In the genomic region with DNA sequence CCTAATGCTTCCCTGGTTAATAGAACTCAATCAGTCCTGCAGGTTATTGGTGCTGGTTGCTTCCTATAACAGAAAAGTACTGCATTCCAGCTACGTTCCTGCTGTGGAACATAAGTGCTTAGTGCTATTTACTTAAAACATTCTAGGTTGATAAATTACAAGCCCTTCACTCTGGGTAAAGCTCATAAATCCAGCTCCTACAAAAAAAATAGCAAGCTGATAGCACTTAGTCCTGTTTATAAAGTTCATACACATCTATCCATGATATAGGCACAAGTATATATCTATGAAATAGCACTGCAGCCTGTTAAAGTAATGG, we compare ENCODE assay signal across 2 cellular contexts.
TF ChIP-seq lines count a peak whose summit lies in the region.

No MANE protein-coding gene starts in this region.

TF ChIP-seq in HEK293, 187 proteins besides CTCF, POLR2A, EP300 and RAD21:
- TF ChIP-seq ZNF175 (tag by site-specific recombination; IDR thresholded peaks at IDR 0.05): no peak
- TF ChIP-seq ZNF24 (tag by site-specific recombination; IDR thresholded peaks at IDR 0.05): no peak
- TF ChIP-seq ZSCAN23 (tag by site-specific recombination; IDR thresholded peaks at IDR 0.05): no peak
- TF ChIP-seq ZNF521 (tag by site-specific recombination; IDR thresholded peaks at IDR 0.05): no peak
- TF ChIP-seq, protein P1, sequence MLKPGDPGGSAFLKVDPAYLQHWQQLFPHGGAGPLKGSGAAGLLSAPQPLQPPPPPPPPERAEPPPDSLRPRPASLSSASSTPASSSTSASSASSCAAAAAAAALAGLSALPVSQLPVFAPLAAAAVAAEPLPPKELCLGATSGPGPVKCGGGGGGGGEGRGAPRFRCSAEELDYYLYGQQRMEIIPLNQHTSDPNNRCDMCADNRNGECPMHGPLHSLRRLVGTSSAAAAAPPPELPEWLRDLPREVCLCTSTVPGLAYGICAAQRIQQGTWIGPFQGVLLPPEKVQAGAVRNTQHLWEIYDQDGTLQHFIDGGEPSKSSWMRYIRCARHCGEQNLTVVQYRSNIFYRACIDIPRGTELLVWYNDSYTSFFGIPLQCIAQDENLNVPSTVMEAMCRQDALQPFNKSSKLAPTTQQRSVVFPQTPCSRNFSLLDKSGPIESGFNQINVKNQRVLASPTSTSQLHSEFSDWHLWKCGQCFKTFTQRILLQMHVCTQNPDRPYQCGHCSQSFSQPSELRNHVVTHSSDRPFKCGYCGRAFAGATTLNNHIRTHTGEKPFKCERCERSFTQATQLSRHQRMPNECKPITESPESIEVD (tag by site-specific recombination; IDR thresholded peaks at IDR 0.05): peak; percentile 34; the same call in 1 of the 2 replicates
- TF ChIP-seq OSR2 (tag by site-specific recombination; IDR thresholded peaks at IDR 0.05): no peak
TF ChIP-seq in HEK293: peak in this region for 1.

TF ChIP-seq in endothelial cell of umbilical vein, 7 proteins besides CTCF, POLR2A, EP300 and RAD21:
- TF ChIP-seq FOS (IDR thresholded peaks at IDR 0.05; ENCODE audit: borderline replicate concordance, insufficient read depth, low read length) (no peak), MYC (IDR thresholded peaks at IDR 0.05; ENCODE audit: low read depth, low read length) (no peak), GATA2 (IDR thresholded peaks at IDR 0.05; ENCODE audit: insufficient read depth, insufficient read length, low read depth, low read length) (no peak), POLR2AphosphoS5 (IDR thresholded peaks at IDR 0.05; ENCODE audit: insufficient read depth, low read depth, low read length) (no peak), EZH2 (IDR thresholded peaks at IDR 0.05; ENCODE audit: borderline replicate concordance, low read depth, low read length, severe bottlenecking) (no peak), JUN (IDR thresholded peaks at IDR 0.05; ENCODE audit: borderline replicate concordance, insufficient read depth, insufficient read length, low read depth) (no peak)
- TF ChIP-seq, protein P2, sequence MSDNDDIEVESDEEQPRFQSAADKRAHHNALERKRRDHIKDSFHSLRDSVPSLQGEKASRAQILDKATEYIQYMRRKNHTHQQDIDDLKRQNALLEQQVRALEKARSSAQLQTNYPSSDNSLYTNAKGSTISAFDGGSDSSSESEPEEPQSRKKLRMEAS (IDR thresholded peaks at IDR 0.05; ENCODE audit: insufficient read depth, insufficient read length): no peak
